Comparison of ENCODE assay signal across 17 cellular contexts in genomic region chr21:26147535-26147934, GRCh38. TPM values are rescaled to one million over a fixed set of nuclear protein-coding genes. Genes with fewer than 3 reads are reported as not detected.
DNase-seq lines count a peak whose midpoint lies in the region; ATAC-seq and TF ChIP-seq lines count a peak whose summit lies in the region.
"Had no signal": no experiment of that assay in that cellular context is flagged by ENCODE, and none has a peak within 500 bp of the region (broad histone marks: within the 10 kb centered on the region; RNA-seq: fewer than 3 reads in every experiment).

No MANE protein-coding gene starts in this region.

- no peaks in the 10 kb centered on the region for H3K9me3 Mint-ChIP-seq in CD4-positive, alpha-beta T cell
- H3K9me3 Mint-ChIP-seq in GM23338 (no peaks in the 10 kb centered on the region), mesothelial cell of epicardium (peaks cover under 1% of the 10 kb centered on the region)
- H3K9me3 Mint-ChIP-seq: activated T-cell treated with anti-CD3 and anti-CD28 coated beads, Interleukin-2, amount 50 U/mL, for 72 hours had no signal

- H3K4me3 Mint-ChIP-seq in CD4-positive, alpha-beta T cell, result no peak overlapping the region
- H3K4me3 Mint-ChIP-seq in GM23338, result 0 out of 3 replicates have a peak overlapping the region, but pooled peaks have one; percentile 44
- H3K4me3 Mint-ChIP-seq in mesothelial cell of epicardium, result no peak overlapping the region
- H3K4me3 Mint-ChIP-seq: activated T-cell treated with anti-CD3 and anti-CD28 coated beads, Interleukin-2, amount 50 U/mL, for 72 hours had no signal

- no peaks in the 10 kb centered on the region for H3K9me3 ChIP-seq in CD4-positive, alpha-beta T cell (ENCODE audit: control insufficient read depth, low read length)
- H3K9me3 ChIP-seq in WERI-Rb-1 (ENCODE audit: severe bottlenecking), result no peaks in the 10 kb centered on the region
- H3K9me3 ChIP-seq: psoas muscle had no signal

- no peaks in the 10 kb centered on the region for H3K27me3 Mint-ChIP-seq in CD4-positive, alpha-beta T cell
- H3K27me3 Mint-ChIP-seq in GM23338 (ENCODE audit: insufficient read depth, low read depth, poor library complexity) (peaks cover 2% of the 10 kb centered on the region), mesothelial cell of epicardium (ENCODE audit: low read depth) (no peaks in the 10 kb centered on the region)

- peak; percentile 67 for ATAC-seq in CD4-positive, alpha-beta T cell (ENCODE audit: poor library complexity)
- peak; percentile 49 for ATAC-seq in GM23338
- ATAC-seq in stimulated activated naive CD8-positive, alpha-beta T cell treated with anti-CD3 and anti-CD28 coated beads, Interleukin-15, Interleukin-2, amounts not matched to agents 100 U/mL and 50 U/mL, for 24 hours, result no peak
- ATAC-seq: activated T-cell treated with anti-CD3 and anti-CD28 coated beads, Interleukin-2, amount 50 U/mL, for 72 hours; foreskin keratinocyte; psoas muscle had no signal

- POLR2A ChIA-PET in CD4-positive, alpha-beta T cell (lab: Charles Lee), result interaction anchor here (1.2 to 1.9 kb wide), 2 partner anchors 21 to 23 kb away, joined by 5 to 17 read pairs; partner anchors contain the start of gene APP

- peaks cover 48% of the 10 kb centered on the region for H4K20me1 ChIP-seq in GM23338 (replicated peaks; ENCODE audit: insufficient read depth)

- H3K27me3 ChIP-seq in CD4-positive, alpha-beta T cell (ENCODE audit: control insufficient read depth, insufficient read depth, low read length), result no peaks in the 10 kb centered on the region
- H3K27me3 ChIP-seq in GM23338 (ENCODE audit: insufficient read depth), result no peaks in the 10 kb centered on the region
- no peaks in the 10 kb centered on the region for H3K27me3 ChIP-seq in WERI-Rb-1 (ENCODE audit: insufficient read depth, low read depth, severe bottlenecking)
- H3K27me3 ChIP-seq: foreskin keratinocyte had no signal

- no peak overlapping the region for H3K27ac ChIP-seq in CD4-positive, alpha-beta T cell (ENCODE audit: low read depth, low read length)
- H3K27ac ChIP-seq in GM23338 (ENCODE audit: low read depth) (peak overlapping the region; percentile 4; the same call in 1 of the 2 replicates), WERI-Rb-1 (peak overlapping the region; percentile 85)
- H3K27ac ChIP-seq: foreskin keratinocyte, RWPE1 had no signal

- H3K36me3 Mint-ChIP-seq in CD4-positive, alpha-beta T cell (ENCODE audit: low read depth), result no peaks in the 10 kb centered on the region
- H3K36me3 Mint-ChIP-seq in GM23338 (ENCODE audit: low read depth), result peaks cover 40% of the 10 kb centered on the region; the same call in 2 of the 3 replicates
- H3K36me3 Mint-ChIP-seq in mesothelial cell of epicardium, result peaks cover 8% of the 10 kb centered on the region

- H3K4me2 ChIP-seq in GM23338, result peak overlapping the region; percentile 40

- H3K36me3 ChIP-seq in GM23338 (ENCODE audit: insufficient read depth), result no peaks in the 10 kb centered on the region; the same call in 1 of the 2 replicates
- peaks cover 31% of the 10 kb centered on the region for H3K36me3 ChIP-seq in WERI-Rb-1

- H2AFZ ChIP-seq in GM23338, result no peak overlapping the region

- peaks cover 96% of the 10 kb centered on the region for H3K79me2 ChIP-seq in GM23338 (replicated peaks; ENCODE audit: insufficient read depth)

- H3F3A ChIP-seq in GM23338 (replicated peaks; ENCODE audit: low read depth), result no peaks in the 10 kb centered on the region

- peaks cover 45% of the 10 kb centered on the region for H3K4me1 ChIP-seq in GM23338 (ENCODE audit: insufficient read depth)

- H3K9me2 ChIP-seq in GM23338 (ENCODE audit: insufficient read depth), result no peaks in the 10 kb centered on the region

- no peak overlapping the region for H3K4me3 ChIP-seq in GM23338
- no peak overlapping the region for H3K4me3 ChIP-seq in WERI-Rb-1 (ENCODE audit: low read depth, low read length)
- H3K4me3 ChIP-seq: psoas muscle had no signal

- peaks cover 24% of the 10 kb centered on the region for H3K4me1 Mint-ChIP-seq in CD4-positive, alpha-beta T cell (ENCODE audit: low read depth)
- H3K4me1 Mint-ChIP-seq in GM23338 (peaks cover 56% of the 10 kb centered on the region), mesothelial cell of epicardium (peaks cover 60% of the 10 kb centered on the region)

- intact Hi-C loops in CD4-positive, alpha-beta T cell (cut with DNase I, micrococcal nuclease), result no loop called here

- DNase-seq in CD4-positive, alpha-beta T cell, result no peak
- DNase-seq in GM23338 (ENCODE audit: low spot score), result no peak
- DNase-seq in WERI-Rb-1, result peak; percentile 85
- DNase-seq in mesothelial cell of epicardium (ENCODE audit: low spot score in 2 of 2, unreplicated experiment in 2 of 2), result no peak
- DNase-seq in NCI-H446 treated with DMSO at 0.1 percent for 48 hours (lab: John Stamatoyannopoulos, UW), result no peak
- no peak for DNase-seq in kidney glomerular epithelial cell (lab: John Stamatoyannopoulos, UW)
- no peak for DNase-seq in stimulated activated naive CD8-positive, alpha-beta T cell treated with anti-CD3 and anti-CD28 coated beads, Interleukin-15, Interleukin-2, amounts not matched to agents 100 U/mL and 50 U/mL, for 24 hours
- no peak for DNase-seq in NCI-H1417 (lab: John Stamatoyannopoulos, UW)
- DNase-seq: activated CD4-positive, alpha-beta T cell treated with anti-CD3 and anti-CD28 coated beads, Interleukin-2, amount 50 U/mL, for 48 hours; activated T-cell treated with anti-CD3 and anti-CD28 coated beads, Interleukin-2, amount 50 U/mL, for 72 hours; DMS79 treated with DMSO at 0.1 percent for 48 hours; effector CD4-positive, alpha-beta T cell; foreskin keratinocyte; Karpas-422; NCI-H748 treated with DMSO at 0.1 percent for 48 hours; psoas muscle had no signal

- no peak for TF ChIP-seq CTCF in CD4-positive, alpha-beta T cell (IDR thresholded peaks at IDR 0.05)
- no peak for TF ChIP-seq CTCF in GM23338 (conservative IDR thresholded peaks at IDR 0.05; ENCODE audit: low read depth in 2 of 2)
- no peak for TF ChIP-seq CTCF in WERI-Rb-1 (IDR thresholded peaks at IDR 0.05; ENCODE audit: low read depth, low read length)
- no peak for TF ChIP-seq CTCF in mesothelial cell of epicardium (IDR thresholded peaks at IDR 0.05; ENCODE audit: unreplicated experiment)

- CTCF ChIA-PET in CD4-positive, alpha-beta T cell (lab: Charles Lee), result interaction anchor here (2.1 kb wide), 1 partner anchor 23 kb away, joined by 8 read pairs; the partner anchor contains the start of gene APP

- H3K27ac Mint-ChIP-seq in CD4-positive, alpha-beta T cell, result no peak overlapping the region
- H3K27ac Mint-ChIP-seq in GM23338 (peak overlapping the region; percentile 95), mesothelial cell of epicardium (peak overlapping the region; percentile 85)

TF ChIP-seq in GM23338, 12 proteins besides CTCF, POLR2A, EP300 and RAD21 (continues in another document):
- TF ChIP-seq ZNF331 (CRISPR knock-in tag; IDR thresholded peaks at IDR 0.05; ENCODE audit: low read depth), result no peak

RNA-seq across cellular contexts. Expression of gene APP, which starts 23.0 kb away (rescaled TPM):
- 10 to 100 TPM; 43.6 to 44.4 TPM for total RNA-seq in CD4-positive, alpha-beta T cell
- 383 and 444 TPM in 2 replicates for total RNA-seq in GM23338 (2014; rRNA removed; shearing (Covaris generic))
- polyA plus RNA-seq in GM23338 (2016; fragmentation: Nextera tagmentation; extraction: Ambion mirVana), result 59.8 and 69.4 TPM in 2 replicates
- total RNA-seq in mesothelial cell of epicardium, result 489 to 500 TPM (median 495 TPM) in 3 replicates
